ENCODE assay signal across 30 cellular contexts in the genomic region with DNA sequence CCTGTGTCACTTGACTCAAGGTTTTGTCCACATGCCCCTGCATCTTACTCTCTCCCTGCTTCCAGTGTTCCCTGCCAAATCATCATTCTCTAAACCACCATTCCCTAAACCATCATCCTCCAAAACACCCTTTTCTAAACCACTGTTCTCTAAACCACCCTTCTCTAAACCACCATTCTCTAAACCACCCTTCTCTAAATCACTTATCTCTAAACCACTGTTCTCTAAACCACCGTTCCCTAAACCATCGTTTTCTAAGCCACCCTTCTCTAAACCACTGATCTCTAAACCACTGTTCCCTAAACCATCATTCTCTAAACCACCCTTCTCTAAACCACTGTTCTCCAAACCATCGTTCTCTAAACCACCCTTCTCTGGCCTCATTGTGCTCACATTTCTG.
"Had no signal": no experiment of that assay in that cellular context is flagged by ENCODE, and none has a peak within 500 bp of the region (broad histone marks: within the 10 kb centered on the region; RNA-seq: fewer than 3 reads in every experiment).

No MANE protein-coding gene starts in this region.

- H3K36me3 ChIP-seq: breast epithelium, Peyer's patch, SJSA1 had no signal

- H3K4me1 ChIP-seq: breast epithelium, Peyer's patch, SJSA1 had no signal

- H3K27me3 ChIP-seq: breast epithelium, Peyer's patch, SJSA1 had no signal

- DNase-seq: activated B cell treated with CpG ODN at 0.5 μM for 24 hours; activated CD4-positive, alpha-beta memory T cell treated with anti-CD3 and anti-CD28 coated beads for 36 hours; activated CD4-positive, alpha-beta T cell treated with anti-CD3 and anti-CD28 coated beads for 4 hours; activated CD4-positive, alpha-beta T cell treated with anti-CD3 and anti-CD28 coated beads, Interleukin-2, amount 50 U/mL, for 1 hour; activated CD4-positive, CD25-positive, alpha-beta regulatory T cell treated with anti-CD3 and anti-CD28 coated beads, Interleukin-2, amount 50 U/mL, for 72 hours; activated CD8-positive, alpha-beta memory T cell treated with anti-CD3 and anti-CD28 coated beads, Interleukin-2, amount 50 U/mL, for 4 hours; activated gamma-delta T cell treated with Interleukin-2 at 50 U/mL for 16 hours; activated naive CD4-positive, alpha-beta T cell treated with anti-CD3 and anti-CD28 coated beads for 36 hours; activated naive CD8-positive, alpha-beta T cell treated with anti-CD3 and anti-CD28 coated beads, Interleukin-2, amount 50 U/mL, for 24 hours; activated T-cell treated with anti-CD3 and anti-CD28 coated beads for 4 hours; activated T-cell treated with anti-CD3 and anti-CD28 coated beads, Interleukin-2, amount 50 U/mL, for 4 hours; aorta; cerebellar nuclear complex; NCI-H1048; NCI-H1105 treated with DMSO at 0.1 percent for 48 hours; NCI-H1436; NCI-H1694; NCI-H1930; NCI-H2081 treated with DMSO at 0.1 percent for 48 hours; NCI-H226; NCI-H446 treated with DMSO at 0.1 percent for 48 hours; NCI-H524; PC-3; Peyer's patch; RPMI8226; SHP77 treated with DMSO at 0.1 percent for 48 hours had no signal

- H3K27ac ChIP-seq: breast epithelium, Peyer's patch, SJSA1, VCaP had no signal

- ATAC-seq: activated naive CD8-positive, alpha-beta T cell treated with anti-CD3 and anti-CD28 coated beads, Interleukin-2, amount 50 U/mL, for 24 hours; activated T-cell treated with anti-CD3 and anti-CD28 coated beads, Interleukin-2, amount 50 U/mL, for 4 hours; PC-3 had no signal

- H3K9me3 ChIP-seq: breast epithelium, Peyer's patch, SJSA1, SK-N-SH had no signal

- H3K9ac ChIP-seq: SK-N-SH had no signal

- H3K4me3 ChIP-seq: breast epithelium, Peyer's patch, SJSA1 had no signal

- H3K4me2 ChIP-seq: SK-N-SH had no signal
